1 cellular context compared by ENCODE assay signal in genomic region chr6:161369339-161369738, GRCh38.
TF ChIP-seq lines count a peak whose summit lies in the region.

No MANE protein-coding gene starts in this region.

TF ChIP-seq in GM23338, 12 proteins besides CTCF, POLR2A, EP300 and RAD21:
- TF ChIP-seq ZNF462 (CRISPR knock-in tag; IDR thresholded peaks at IDR 0.05) (no peak), JUNB (IDR thresholded peaks at IDR 0.05; ENCODE audit: unreplicated experiment) (no peak), STAT1 (IDR thresholded peaks at IDR 0.05; ENCODE audit: unreplicated experiment) (no peak), NANOG (IDR thresholded peaks at IDR 0.05; ENCODE audit: borderline replicate concordance) (no peak), POLR2AphosphoS5 (IDR thresholded peaks at IDR 0.05; ENCODE audit: low read depth) (no peak), REST (IDR thresholded peaks at IDR 0.05; ENCODE audit: unreplicated experiment) (no peak), CREB1 (CRISPR knock-in tag; IDR thresholded peaks at IDR 0.05; ENCODE audit: low read depth) (no peak), ETS1 (IDR thresholded peaks at IDR 0.05) (no peak), ZNF114 (CRISPR knock-in tag; IDR thresholded peaks at IDR 0.05) (no peak), EZH2phosphoT487 (IDR thresholded peaks at IDR 0.05; ENCODE audit: unreplicated experiment) (no peak), ZNF331 (CRISPR knock-in tag; IDR thresholded peaks at IDR 0.05; ENCODE audit: low read depth) (no peak), EZH2 (IDR thresholded peaks at IDR 0.05; ENCODE audit: low read depth, unreplicated experiment) (no peak)
